Comparison of ENCODE assay signal across 22 cellular contexts in genomic region chr22:22694106-22694505, GRCh38. TPM values are rescaled to one million over a fixed set of nuclear protein-coding genes. Genes with fewer than 3 reads are reported as not detected.
DNase-seq lines count a peak whose midpoint lies in the region; ATAC-seq, FAIRE-seq and TF ChIP-seq lines count a peak whose summit lies in the region.
"Had no signal": no experiment of that assay in that cellular context is flagged by ENCODE, and none has a peak within 500 bp of the region (broad histone marks: within the 10 kb centered on the region; RNA-seq: fewer than 3 reads in every experiment).

No MANE protein-coding gene starts in this region.

- in situ Hi-C loops in HepG2 (cut with HindIII; ENCODE audit: extremely low pct_ligation_motif_present, low pct_unique_long_range_greater_than_20kb), result no loop called here

- FAIRE-seq in HepG2 (lab: Jason Lieb, UNC) (no peak), urothelium cell line (lab: Jason Lieb, UNC) (peak; percentile 50)
- FAIRE-seq: D721Med had no signal

- no peak overlapping the region for H2AFZ ChIP-seq in HepG2 (ENCODE audit: low read length)

- peak overlapping the region; percentile 83 to 86 for H3K27ac ChIP-seq in liver (ENCODE audit: low read depth in 1 of 2, low read length in 2 of 2)
- H3K27ac ChIP-seq in HepG2 (ENCODE audit: extremely low read length, insufficient read depth, low read length), result no peak overlapping the region
- peak overlapping the region; percentile 97 for H3K27ac ChIP-seq in DOHH2 (ENCODE audit: low read depth, low read length)
- H3K27ac ChIP-seq: SJSA1 had no signal

- H3K4me1 ChIP-seq in liver (ENCODE audit: control insufficient read depth in 4 of 4, insufficient read depth in 4 of 4, low read length in 3 of 4) (peaks cover 12 to 26% (median 23%) of the 10 kb centered on the region in 4 donors), HepG2 (ENCODE audit: insufficient read depth, low read length) (peaks cover 13% of the 10 kb centered on the region), DOHH2 (ENCODE audit: control insufficient read depth, low read length) (peaks cover 96% of the 10 kb centered on the region)

- BruUV-seq in HepG2 (replicated peaks; lab: Mats Ljungman, UMichigan), result no TSS peak

- TF ChIP-seq EP300 in HepG2 (IDR thresholded peaks at IDR 0.05; ENCODE audit: low read depth in 2 of 2, low read length in 2 of 2), result no peak
- no peak for TF ChIP-seq EP300 in HepG2 (CRISPR knock-in tag; IDR thresholded peaks at IDR 0.05; ENCODE audit: borderline replicate concordance)

- no peak for DNase-seq in HepG2 (ENCODE audit: low spot score)
- DNase-seq in fibroblast of mammary gland (ENCODE audit: low read depth), result peak; percentile 20
- DNase-seq in urothelium cell line (ENCODE audit: low spot score), result no peak
- DNase-seq in NCI-H446 treated with DMSO at 0.1 percent for 48 hours (lab: John Stamatoyannopoulos, UW), result no peak
- no peak for DNase-seq in activated CD4-positive, alpha-beta T cell treated with anti-CD3 and anti-CD28 coated beads for 48 hours
- DNase-seq: C1 segment of cervical spinal cord, H9, KG1, NCI-H1092 treated with DMSO at 0.1 percent for 48 hours, NCI-H146, NCI-H2029, NCI-H2227 treated with DMSO at 0.1 percent for 48 hours, NCI-H510A treated with DMSO at 0.1 percent for 48 hours, NCI-H748 treated with DMSO at 0.1 percent for 48 hours had no signal

- CTCF ChIA-PET in HepG2 (lab: Yijun Ruan, JAX; ENCODE audit: low intra/inter-chr PET ratio, low total read pairs), result no interaction called here

- intact Hi-C loops in HepG2 (cut with micrococcal nuclease; ENCODE audit: unreplicated experiment), result no loop called here

- H3K27me3 ChIP-seq in liver (ENCODE audit: control insufficient read depth in 4 of 4, insufficient read depth in 4 of 4, low read length in 3 of 4) (no peaks in the 10 kb centered on the region), HepG2 (ENCODE audit: control insufficient read depth in 1 of 2, insufficient read depth in 2 of 2, low read length in 2 of 2) (peaks cover 0 to 8% of the 10 kb centered on the region in 2 experiments; a peak in 2 of 5 replicates), DOHH2 (ENCODE audit: control insufficient read depth, low read length) (no peaks in the 10 kb centered on the region)
- H3K27me3 ChIP-seq: SJSA1 had no signal

- H3K36me3 ChIP-seq in liver (ENCODE audit: control insufficient read depth in 4 of 4, insufficient read depth in 3 of 4, low read depth in 1 of 4, low read length in 3 of 4), result no peaks in the 10 kb centered on the region
- no peaks in the 10 kb centered on the region for H3K36me3 ChIP-seq in HepG2 (replicated peaks in 1 of 2; ENCODE audit: control insufficient read depth in 1 of 2, insufficient read depth in 2 of 2, low read length in 2 of 2)
- H3K36me3 ChIP-seq in DOHH2 (ENCODE audit: control insufficient read depth, low read length), result no peaks in the 10 kb centered on the region; the same call in 1 of the 2 replicates
- H3K36me3 ChIP-seq: SJSA1 had no signal

- POLR2A ChIA-PET in HepG2 (lab: Yijun Ruan, JAX), result no interaction called here

- ATAC-seq in HepG2, result no peak
- no peak for ATAC-seq in HG02759 (IDR thresholded peaks at IDR 0.05; ENCODE audit: unreplicated experiment)
- ATAC-seq: Right ventricle myocardium inferior had no signal

- H4K20me1 ChIP-seq in HepG2 (ENCODE audit: insufficient read depth, low read length) (no peaks in the 10 kb centered on the region), DOHH2 (ENCODE audit: control insufficient read depth, insufficient read depth, low read depth, low read length) (no peaks in the 10 kb centered on the region)

- peaks cover 38% of the 10 kb centered on the region for H3F3A ChIP-seq in DOHH2 (ENCODE audit: control insufficient read depth, insufficient read depth)

- no peaks in the 10 kb centered on the region for H3K9me3 ChIP-seq in liver (ENCODE audit: control insufficient read depth in 4 of 4, low read length in 3 of 4)
- H3K9me3 ChIP-seq in HepG2 (ENCODE audit: low read length), result no peaks in the 10 kb centered on the region
- no peaks in the 10 kb centered on the region for H3K9me3 ChIP-seq in DOHH2 (ENCODE audit: control insufficient read depth, insufficient read depth, low read length)
- H3K9me3 ChIP-seq: SJSA1 had no signal

- H3K79me2 ChIP-seq in HepG2 (ENCODE audit: insufficient read depth, low read length) (no peaks in the 10 kb centered on the region), DOHH2 (ENCODE audit: control insufficient read depth, low read length) (peaks cover 3% of the 10 kb centered on the region; the same call in 1 of the 2 replicates)

- TF ChIP-seq CTCF in liver (IDR thresholded peaks at IDR 0.05; ENCODE audit: low read depth, low read length, missing input control) (no peak), HepG2 (CRISPR knock-in tag; IDR thresholded peaks at IDR 0.05) (no peak), DOHH2 (IDR thresholded peaks at IDR 0.05; ENCODE audit: low read depth, low read length, poor library complexity, severe bottlenecking) (no peak), fibroblast of mammary gland (conservative IDR thresholded peaks at IDR 0.05; ENCODE audit: control insufficient read depth, insufficient read depth, low read depth, low read length) (no peak)

- WGBS in liver, result 90% methylated on average over 1 of the region's 1 CpG
- no CpG with 5 or more reads among the region's 1 CpG for WGBS in HepG2 (ENCODE audit: low lambda C conversion rate)

- no peak overlapping the region for H3K4me2 ChIP-seq in HepG2 (ENCODE audit: low read depth, low read length)
- H3K4me2 ChIP-seq in DOHH2 (ENCODE audit: low read length), result peak overlapping the region; percentile 83

- H3K9ac ChIP-seq in liver (ENCODE audit: low read depth in 1 of 2, low read length in 2 of 2) (no peak overlapping the region), HepG2 (ENCODE audit: insufficient read depth, low read depth, low read length) (no peak overlapping the region)

- H3K9me2 ChIP-seq in DOHH2 (replicated peaks; ENCODE audit: control insufficient read depth, low read length), result no peaks in the 10 kb centered on the region

- no peak overlapping the region for H3K4me3 ChIP-seq in liver (ENCODE audit: low read depth in 1 of 3, low read length in 3 of 3)
- no peak overlapping the region for H3K4me3 ChIP-seq in HepG2 (replicated peaks in 1 of 3; ENCODE audit: insufficient read depth in 1 of 3, low read depth in 2 of 3, low read length in 3 of 3)
- H3K4me3 ChIP-seq in DOHH2 (ENCODE audit: low read length), result peak overlapping the region; percentile 62
- H3K4me3 ChIP-seq in fibroblast of mammary gland (ENCODE audit: control insufficient read depth, low read depth, low read length), result no peak overlapping the region
- H3K4me3 ChIP-seq: SJSA1 had no signal

- TF ChIP-seq RAD21 in liver (IDR thresholded peaks at IDR 0.05) (no peak), HepG2 (CRISPR knock-in tag; IDR thresholded peaks at IDR 0.05) (no peak)

- no peak for TF ChIP-seq POLR2A in HepG2 (IDR thresholded peaks at IDR 0.05; ENCODE audit: insufficient read depth in 1 of 2, low read depth in 2 of 2, low read length in 2 of 2)

TF ChIP-seq in HepG2, 621 proteins besides CTCF, POLR2A, EP300 and RAD21 (continues in another document):
- TF ChIP-seq, protein P1, sequence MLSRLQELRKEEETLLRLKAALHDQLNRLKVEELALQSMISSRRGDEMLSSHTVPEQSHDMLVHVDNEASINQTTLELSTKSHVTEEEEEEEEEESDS (CRISPR knock-in tag; IDR thresholded peaks at IDR 0.05; ENCODE audit: borderline replicate concordance), result no peak
- TF ChIP-seq NFE2L1 (CRISPR knock-in tag; IDR thresholded peaks at IDR 0.05; ENCODE audit: borderline replicate concordance) (no peak), RXRA (CRISPR knock-in tag; IDR thresholded peaks at IDR 0.05) (no peak), CREB1 (IDR thresholded peaks at IDR 0.05) (no peak), CREB1 (CRISPR knock-in tag; IDR thresholded peaks at IDR 0.05) (no peak), HNRNPUL1 (IDR thresholded peaks at IDR 0.05; ENCODE audit: low read depth, low read length) (no peak), RORA (CRISPR knock-in tag; IDR thresholded peaks at IDR 0.05) (no peak), ZKSCAN5 (CRISPR knock-in tag; IDR thresholded peaks at IDR 0.05) (no peak), ZNF747 (CRISPR knock-in tag; IDR thresholded peaks at IDR 0.05; ENCODE audit: borderline replicate concordance) (no peak), BRCA1 (CRISPR knock-in tag; IDR thresholded peaks at IDR 0.05) (no peak), ZC3H13 (CRISPR knock-in tag; IDR thresholded peaks at IDR 0.05) (no peak), SOX5 (CRISPR knock-in tag; IDR thresholded peaks at IDR 0.05; ENCODE audit: borderline replicate concordance) (no peak), PITX1 (CRISPR knock-in tag; IDR thresholded peaks at IDR 0.05) (no peak), ZNF510 (CRISPR knock-in tag; IDR thresholded peaks at IDR 0.05; ENCODE audit: low read depth) (no peak), ZNF326 (CRISPR knock-in tag; IDR thresholded peaks at IDR 0.05; ENCODE audit: borderline replicate concordance) (no peak)

RNA-seq across cellular contexts. Expression of gene GGTLC2, which starts 49.7 kb away (rescaled TPM):
- not detected for total RNA-seq in liver
- not detected for polyA plus RNA-seq in liver
- total RNA-seq in HepG2 (2016; rRNA removed; fragmentation: Illumina TruSeq; extraction: Trizol), result not detected in 2 replicates
- not detected in 2 replicates for total RNA-seq in HepG2 (2016; cell fraction: cytosol; rRNA removed; fragmentation: Illumina TruSeq; extraction: Trizol; ENCODE audit: low read depth)
- not detected in 2 replicates for total RNA-seq in HepG2 (2016; cell fraction: insoluble cytoplasmic fraction; rRNA removed; fragmentation: Illumina TruSeq; extraction: Trizol)
- total RNA-seq in HepG2 (2016; cell fraction: membrane; rRNA removed; fragmentation: Illumina TruSeq; extraction: Trizol), result not detected in 2 replicates
- total RNA-seq in HepG2 (2016; cell fraction: nucleus; rRNA removed; fragmentation: Illumina TruSeq; extraction: Trizol), result not detected in 2 replicates
- polyA plus RNA-seq in HepG2 (2011; rRNA removed), result not detected in 2 replicates
- polyA plus RNA-seq in HepG2 (2011; cell fraction: cytosol; rRNA removed), result 0.06 and 0.07 TPM in 2 replicates
- 0.43 TPM in 1 of 2 replicates, not detected in the other for polyA plus RNA-seq in HepG2 (2011; cell fraction: nucleus; rRNA removed)
- polyA plus RNA-seq in HepG2 (2012), result not detected in 2 replicates
- not detected in 2 replicates for polyA plus RNA-seq in HepG2 (2016; cell fraction: cytosol; fragmentation: Illumina TruSeq; extraction: Trizol; ENCODE audit: low read depth)
- polyA plus RNA-seq in HepG2 (2016; cell fraction: insoluble cytoplasmic fraction; fragmentation: Illumina TruSeq; extraction: Trizol; ENCODE audit: low read depth), result not detected in 2 replicates
- polyA plus RNA-seq in HepG2 (2016; cell fraction: membrane; fragmentation: Illumina TruSeq; extraction: Trizol; ENCODE audit: low read depth), result not detected in 2 replicates
- polyA plus RNA-seq in HepG2 (2016; cell fraction: nucleus; fragmentation: Illumina TruSeq; extraction: Trizol; ENCODE audit: insufficient read depth, low read depth), result not detected in 2 replicates
- not detected in 2 replicates for polyA minus RNA-seq in HepG2 (2011; rRNA and poly(A)+ RNA removed; ENCODE audit: low replicate concordance)
- not detected in 2 replicates for polyA minus RNA-seq in HepG2 (2011; cell fraction: cytosol; rRNA and poly(A)+ RNA removed)
- polyA minus RNA-seq in HepG2 (2011; cell fraction: nucleus; rRNA and poly(A)+ RNA removed), result not detected in 2 replicates
- total RNA-seq: A673, H9, HT1080, Right ventricle myocardium inferior, SJSA1 had no signal
